Comparison of ENCODE assay signal across 1 cellular context in genomic region chr12:76080729-76081415, GRCh38.
TF ChIP-seq lines count a peak whose summit lies in the region.

No MANE protein-coding gene starts in this region.

TF ChIP-seq in K562, 482 proteins besides CTCF, POLR2A, EP300 and RAD21:
- TF ChIP-seq TEAD4 (IDR thresholded peaks at IDR 0.05; ENCODE audit: low read length) = peak; percentile 58
- TF ChIP-seq TEAD4 (CRISPR knock-in tag; IDR thresholded peaks at IDR 0.05; ENCODE audit: borderline replicate concordance) = no peak
- peak; percentile 27 for TF ChIP-seq MEIS2 (IDR thresholded peaks at IDR 0.05; ENCODE audit: partially characterized antibody)
- TF ChIP-seq ZEB2 (IDR thresholded peaks at IDR 0.05) = no peak
- no peak for TF ChIP-seq NONO (IDR thresholded peaks at IDR 0.05; ENCODE audit: low read depth in 2 of 2, low read length in 1 of 2)
- TF ChIP-seq ARID1B (IDR thresholded peaks at IDR 0.05) = peak; percentile 52
- TF ChIP-seq ZSCAN32 (CRISPR knock-in tag; IDR thresholded peaks at IDR 0.05) = no peak
- TF ChIP-seq HMBOX1 (IDR thresholded peaks at IDR 0.05) = 0 out of 2 replicates have a peak, but pooled peaks have one; percentile 16
- 0 out of 2 replicates have a peak, but pooled peaks have one; percentile 18 for TF ChIP-seq TCF3 (CRISPR knock-in tag; IDR thresholded peaks at IDR 0.05)
- TF ChIP-seq TAL1 (IDR thresholded peaks at IDR 0.05) = peak; percentile 31; the same call in 1 of the 2 replicates
- peak; percentile 47; the same call in 1 of the 2 replicates for TF ChIP-seq ZBTB7A (IDR thresholded peaks at IDR 0.05; ENCODE audit: borderline replicate concordance, control insufficient read depth, low read depth, low read length)
- TF ChIP-seq MAZ (CRISPR knock-in tag; conservative IDR thresholded peaks at IDR 0.05 in 1 of 2, IDR thresholded peaks at IDR 0.05 in 1 of 2) = 0 out of 4 replicates have a peak, but pooled peaks of 1 of the 2 experiments have one; percentile 19
- peak; percentile 52 for TF ChIP-seq CBFA2T3 (IDR thresholded peaks at IDR 0.05)
- no peak for TF ChIP-seq CREM (IDR thresholded peaks at IDR 0.05; ENCODE audit: low read depth)
TF ChIP-seq in K562: peak in this region for 9.
